ENCODE assay signal across 9 cellular contexts in the genomic region with DNA sequence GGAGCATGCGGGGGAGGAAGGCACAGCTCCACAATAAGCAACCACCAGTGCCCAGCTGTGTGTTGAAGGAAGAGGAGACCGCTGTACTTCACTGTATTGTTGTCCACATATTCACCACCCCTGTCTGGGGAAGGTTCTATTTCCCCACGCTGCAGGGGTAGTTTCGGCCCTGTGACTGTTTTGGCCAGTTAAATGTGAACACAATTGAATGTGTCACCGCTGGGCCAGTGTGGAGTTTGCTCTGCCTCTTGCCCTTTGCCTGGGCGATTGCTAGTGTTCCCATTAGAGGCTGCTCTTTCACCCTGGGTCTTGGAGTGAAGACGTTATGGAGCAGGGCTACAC. TPM values are rescaled to one million over a fixed set of nuclear protein-coding genes. Genes with fewer than 3 reads are reported as not detected.
A peak's percentile ranks its signal among the peaks of the same experiment; 100 is the strongest.
DNase-seq lines count a peak whose midpoint lies in the region; ATAC-seq and TF ChIP-seq lines count a peak whose summit lies in the region.
"Had no signal": no experiment of that assay in that cellular context is flagged by ENCODE, and none has a peak within 500 bp of the region (broad histone marks: within the 10 kb centered on the region; RNA-seq: fewer than 3 reads in every experiment).

No MANE protein-coding gene starts in this region.

- no peak overlapping the region for H3K4me2 ChIP-seq in GM23248 (ENCODE audit: unreplicated experiment)

- peak overlapping the region; percentile 42; the same call in 1 of the 2 replicates for H3K27ac ChIP-seq in SK-N-MC
- H3K27ac ChIP-seq in GM23248: no peak overlapping the region

- no peaks in the 10 kb centered on the region for H3K27me3 Mint-ChIP-seq in neural crest cell (ENCODE audit: low read depth)
- no peaks in the 10 kb centered on the region for H3K27me3 Mint-ChIP-seq in activated CD4-positive, alpha-beta T cell treated with anti-CD3 and anti-CD28 coated beads for 36 hours
- no peaks in the 10 kb centered on the region for H3K27me3 Mint-ChIP-seq in activated T-cell treated with anti-CD3 and anti-CD28 coated beads, Interleukin-2, amount 50 U/mL, for 72 hours (ENCODE audit: low read depth)

- peak; percentile 46 for DNase-seq in GF-D8 (lab: John Stamatoyannopoulos, UW)
- no peak for DNase-seq in SK-N-MC (ENCODE audit: low read depth, low spot score)
- peak; percentile 71 for DNase-seq in globus pallidus (ENCODE audit: low spot score)
- DNase-seq in neural crest cell (ENCODE audit: low read depth, low spot score): peak; percentile 6
- DNase-seq in activated CD4-positive, alpha-beta T cell treated with anti-CD3 and anti-CD28 coated beads for 36 hours: no peak
- no peak for DNase-seq in GM23248
- no peak for DNase-seq in activated T-cell treated with anti-CD3 and anti-CD28 coated beads, Interleukin-2, amount 50 U/mL, for 72 hours
- no peak for DNase-seq in retina

- whole genome bisulfite sequencing in GM23248 (ENCODE audit: low coverage in 1 of 2, low lambda C conversion rate in 2 of 2, missing lambda C conversion rate in 2 of 2), 2 experiments: 87 to 90% methylated on average over 7 of the region's 7 CpGs

- no peaks in the 10 kb centered on the region for H3K9me3 Mint-ChIP-seq in neural crest cell
- H3K9me3 Mint-ChIP-seq in activated CD4-positive, alpha-beta T cell treated with anti-CD3 and anti-CD28 coated beads for 36 hours (ENCODE audit: low read depth): no peaks in the 10 kb centered on the region
- H3K9me3 Mint-ChIP-seq in activated T-cell treated with anti-CD3 and anti-CD28 coated beads, Interleukin-2, amount 50 U/mL, for 72 hours: no peaks in the 10 kb centered on the region

- H3K36me3 Mint-ChIP-seq in neural crest cell (ENCODE audit: low read depth): no peaks in the 10 kb centered on the region
- peaks cover 4% of the 10 kb centered on the region for H3K36me3 Mint-ChIP-seq in activated CD4-positive, alpha-beta T cell treated with anti-CD3 and anti-CD28 coated beads for 36 hours (ENCODE audit: low read depth)
- no peaks in the 10 kb centered on the region for H3K36me3 Mint-ChIP-seq in activated T-cell treated with anti-CD3 and anti-CD28 coated beads, Interleukin-2, amount 50 U/mL, for 72 hours (ENCODE audit: insufficient read depth in 2 of 2)

- no peaks in the 10 kb centered on the region for H3K36me3 ChIP-seq in SK-N-MC (ENCODE audit: insufficient read depth, low read length)
- H3K36me3 ChIP-seq in GM23248 (ENCODE audit: low read depth): no peaks in the 10 kb centered on the region

- H4K20me1 ChIP-seq in GM23248 (ENCODE audit: insufficient read depth): no peaks in the 10 kb centered on the region

- H3K9me3 ChIP-seq in SK-N-MC (ENCODE audit: low read depth, low read length) (no peaks in the 10 kb centered on the region), GM23248 (ENCODE audit: low read depth) (no peaks in the 10 kb centered on the region)
- H3K9me3 ChIP-seq: body of pancreas had no signal

- H3K27ac Mint-ChIP-seq in neural crest cell (ENCODE audit: unreplicated experiment): peak overlapping the region; percentile 0
- no peak overlapping the region for H3K27ac Mint-ChIP-seq in activated CD4-positive, alpha-beta T cell treated with anti-CD3 and anti-CD28 coated beads for 36 hours
- no peak overlapping the region for H3K27ac Mint-ChIP-seq in activated T-cell treated with anti-CD3 and anti-CD28 coated beads, Interleukin-2, amount 50 U/mL, for 72 hours

- no peak for TF ChIP-seq CTCF in neural crest cell (conservative IDR thresholded peaks at IDR 0.05)

- H3K9ac ChIP-seq in SK-N-MC (ENCODE audit: insufficient read length) (no peak overlapping the region), GM23248 (no peak overlapping the region)

- POLR2A ChIA-PET in activated CD4-positive, alpha-beta T cell treated with anti-CD3 and anti-CD28 coated beads for 36 hours (lab: Charles Lee): no interaction called here

- in situ Hi-C loops in GM23248 (cut with MboI): no loop called here

- CTCF ChIA-PET in activated CD4-positive, alpha-beta T cell treated with anti-CD3 and anti-CD28 coated beads for 36 hours (lab: Charles Lee): no interaction called here

- no peak overlapping the region for H3K4me3 Mint-ChIP-seq in neural crest cell
- no peak overlapping the region for H3K4me3 Mint-ChIP-seq in activated CD4-positive, alpha-beta T cell treated with anti-CD3 and anti-CD28 coated beads for 36 hours
- H3K4me3 Mint-ChIP-seq in activated T-cell treated with anti-CD3 and anti-CD28 coated beads, Interleukin-2, amount 50 U/mL, for 72 hours: no peak overlapping the region

- no peak overlapping the region for H2AFZ ChIP-seq in GM23248

- H3K4me3 ChIP-seq in SK-N-MC (no peak overlapping the region), GM23248 (no peak overlapping the region)
- H3K4me3 ChIP-seq: body of pancreas had no signal

- no peaks in the 10 kb centered on the region for H3K27me3 ChIP-seq in GM23248 (replicated peaks; ENCODE audit: insufficient read depth)
- H3K27me3 ChIP-seq: body of pancreas had no signal

- peaks cover 27% of the 10 kb centered on the region for H3K4me1 ChIP-seq in GM23248 (ENCODE audit: insufficient read depth)

- no peaks in the 10 kb centered on the region for H3K9me2 ChIP-seq in GM23248 (ENCODE audit: insufficient read depth)

- peaks cover 87% of the 10 kb centered on the region for H3K79me2 ChIP-seq in GM23248 (ENCODE audit: insufficient read depth)

- ATAC-seq in activated CD4-positive, alpha-beta T cell treated with anti-CD3 and anti-CD28 coated beads for 36 hours: no peak
- no peak for ATAC-seq in activated T-cell treated with anti-CD3 and anti-CD28 coated beads, Interleukin-2, amount 50 U/mL, for 72 hours (replicated peaks in 1 of 2)
- ATAC-seq: body of pancreas had no signal

- H3K4me1 Mint-ChIP-seq in neural crest cell: peaks cover 33% of the 10 kb centered on the region
- H3K4me1 Mint-ChIP-seq in activated CD4-positive, alpha-beta T cell treated with anti-CD3 and anti-CD28 coated beads for 36 hours: peaks cover 16% of the 10 kb centered on the region
- peaks cover 17% of the 10 kb centered on the region for H3K4me1 Mint-ChIP-seq in activated T-cell treated with anti-CD3 and anti-CD28 coated beads, Interleukin-2, amount 50 U/mL, for 72 hours (ENCODE audit: low read depth)

- intact Hi-C loops in activated CD4-positive, alpha-beta T cell treated with anti-CD3 and anti-CD28 coated beads for 36 hours (cut with DNase I, micrococcal nuclease): no loop called here

- H3F3A ChIP-seq in GM23248 (ENCODE audit: insufficient read depth): peaks cover 29% of the 10 kb centered on the region

RNA-seq across cellular contexts. Expression of gene UBE4B, which starts 32.6 kb away (rescaled TPM):
- total RNA-seq in neural crest cell: 72.8 and 74.4 TPM in 2 replicates
- 10 to 100 TPM; 26.1 to 31.8 TPM for total RNA-seq in activated CD4-positive, alpha-beta T cell treated with anti-CD3 and anti-CD28 coated beads for 36 hours
- total RNA-seq in GM23248 (2014; rRNA removed; shearing (Covaris generic)): 27.6 and 29.3 TPM in 2 replicates
- polyA plus RNA-seq in GM23248 (2016; fragmentation: Nextera tagmentation; extraction: Ambion mirVana): 14.3 and 15.8 TPM in 2 replicates
- 10 to 100 TPM; 24.7 to 25.6 TPM for total RNA-seq in activated T-cell treated with anti-CD3 and anti-CD28 coated beads, Interleukin-2, amount 50 U/mL, for 72 hours

Comparison
In these comparisons a context has a peak if more than half of its experiments do, and no peak if none do; other contexts are left out.
1. DNase-seq: peak in GF-D8 (single experiment), globus pallidus (single experiment) and neural crest cell (single experiment); none in SK-N-MC (single experiment), activated CD4-positive, alpha-beta T cell treated with anti-CD3 and anti-CD28 coated beads for 36 hours (single experiment), GM23248 (single experiment), activated T-cell treated with anti-CD3 and anti-CD28 coated beads, Interleukin-2, amount 50 U/mL, for 72 hours (0 of 2) and retina (single experiment).